In the genomic region with DNA sequence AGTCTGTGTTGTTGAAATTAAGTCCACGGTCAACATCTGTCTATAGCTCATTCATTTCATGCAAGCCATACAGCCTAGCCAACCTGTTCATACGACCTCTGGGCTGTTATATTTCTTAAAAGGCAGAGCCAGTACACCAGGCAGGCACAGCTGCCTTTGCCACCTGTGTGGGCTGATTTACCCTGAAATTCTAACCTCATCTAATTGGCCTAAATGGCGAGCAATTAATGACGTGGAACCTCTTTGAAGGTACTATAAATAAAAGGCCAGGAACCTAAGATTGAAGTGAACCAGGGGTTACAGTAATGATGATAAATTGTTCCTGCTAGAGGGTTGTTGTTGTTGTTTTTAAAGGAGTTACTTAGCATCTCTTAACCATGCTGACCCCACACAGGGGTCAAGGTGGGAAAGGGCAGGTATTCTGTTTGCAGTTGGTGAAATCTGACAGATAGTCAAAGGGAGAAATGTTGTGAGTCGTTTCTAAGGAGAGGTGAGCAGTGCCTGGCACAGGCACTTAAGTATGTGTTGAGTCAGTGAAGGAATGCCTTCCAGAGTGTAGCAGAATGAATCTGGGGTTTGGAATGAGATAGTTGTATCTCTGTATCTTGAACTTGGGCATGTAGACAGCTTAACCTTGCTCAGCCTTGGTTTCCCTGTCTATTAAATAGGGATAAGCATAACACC, we compare ENCODE assay signal across 13 cellular contexts.
DNase-seq lines count a peak whose midpoint lies in the region; ATAC-seq and TF ChIP-seq lines count a peak whose summit lies in the region.
"Had no signal": no experiment of that assay in that cellular context is flagged by ENCODE, and none has a peak within 500 bp of the region (broad histone marks: within the 10 kb centered on the region; RNA-seq: fewer than 3 reads in every experiment).

No MANE protein-coding gene starts in this region.

- H3K9me3 ChIP-seq in mammary epithelial cell (replicated peaks; ENCODE audit: insufficient read depth, low read length): no peaks in the 10 kb centered on the region
- peaks cover 0 to 4% (median 0%) of the 10 kb centered on the region in 12 donors for H3K9me3 ChIP-seq in heart left ventricle
- H3K9me3 ChIP-seq: neutrophil had no signal

- TF ChIP-seq CTCF in mammary epithelial cell (conservative IDR thresholded peaks at IDR 0.05 in 1 of 2, IDR thresholded peaks at IDR 0.05 in 1 of 2; ENCODE audit: extremely low read depth in 1 of 2, insufficient read depth in 1 of 2, low read depth in 1 of 2, low read length in 2 of 2) (no peak), MCF 10A (IDR thresholded peaks at IDR 0.05; ENCODE audit: unreplicated experiment) (no peak), fibroblast of pulmonary artery (IDR thresholded peaks at IDR 0.05; ENCODE audit: low read length, missing control alignments) (no peak), heart left ventricle (IDR thresholded peaks at IDR 0.05) (no peak)

- H3K27me3 ChIP-seq in mammary epithelial cell (ENCODE audit: insufficient read depth, low read length) (peaks cover 12% of the 10 kb centered on the region), heart left ventricle (no peaks in the 10 kb centered on the region)

- in situ Hi-C loops in mammary epithelial cell (cut with MboI; ENCODE audit: low sequenced_read_pairs in 2 of 2): no loop called here

- DNase-seq in mammary epithelial cell: peak; percentile 12
- no peak for DNase-seq in MCF 10A (ENCODE audit: unreplicated experiment)
- DNase-seq in NCI-H69 (lab: John Stamatoyannopoulos, UW): peak; percentile 68
- DNase-seq in fibroblast of pulmonary artery (ENCODE audit: low read depth): peak; percentile 38
- DNase-seq in retina: no peak
- no peak for DNase-seq in heart left ventricle
- DNase-seq: activated naive CD8-positive, alpha-beta T cell treated with anti-CD3 and anti-CD28 coated beads, Interleukin-2, amount 10 ng/mL, durations not matched to agents 7 days and 5 days; Karpas-422; NCI-H526 treated with DMSO at 0.1 percent for 48 hours had no signal

- TF ChIP-seq POLR2A in heart left ventricle (IDR thresholded peaks at IDR 0.05): no peak

- POLR2A ChIA-PET in MCF 10A (lab: Yijun Ruan, JAX): no interaction called here

- CTCF ChIA-PET in mammary epithelial cell (lab: Charles Lee; ENCODE audit: low non-redundant PET) (no interaction called here), MCF 10A (lab: Yijun Ruan, JAX) (no interaction called here)

- no peak overlapping the region for H3K27ac Mint-ChIP-seq in MCF 10A (ENCODE audit: low read depth, unreplicated experiment)
- H3K27ac Mint-ChIP-seq: activated naive CD8-positive, alpha-beta T cell treated with anti-CD3 and anti-CD28 coated beads, Interleukin-2, amount 10 ng/mL, durations not matched to agents 7 days and 5 days; WTC11 had no signal

- H3K4me2 ChIP-seq in mammary epithelial cell (ENCODE audit: insufficient read depth, low read depth, low read length): no peak overlapping the region

- H3K36me3 ChIP-seq in mammary epithelial cell (ENCODE audit: insufficient read depth, low read length) (no peaks in the 10 kb centered on the region), heart left ventricle (no peaks in the 10 kb centered on the region)
- H3K36me3 ChIP-seq: neutrophil had no signal

- H3K4me1 ChIP-seq in mammary epithelial cell (ENCODE audit: insufficient read depth, low read length) (no peaks in the 10 kb centered on the region), heart left ventricle (peaks cover 0 to 3% (median 0%) of the 10 kb centered on the region in 12 donors)

- dilution Hi-C loops in mammary epithelial cell (cut with HindIII; ENCODE audit: low sequenced_read_pairs): no loop called here

- ATAC-seq in GM19397 (IDR thresholded peaks at IDR 0.05; ENCODE audit: unreplicated experiment) (no peak), HG02610 (IDR thresholded peaks at IDR 0.05; ENCODE audit: unreplicated experiment) (no peak), heart left ventricle (no peak)
- ATAC-seq: WTC11 had no signal

- H3K4me3 Mint-ChIP-seq in MCF 10A (ENCODE audit: unreplicated experiment): no peak overlapping the region
- H3K4me3 Mint-ChIP-seq: activated naive CD8-positive, alpha-beta T cell treated with anti-CD3 and anti-CD28 coated beads, Interleukin-2, amount 10 ng/mL, durations not matched to agents 7 days and 5 days; WTC11 had no signal

- H3K4me3 ChIP-seq in mammary epithelial cell (replicated peaks in 1 of 3; ENCODE audit: insufficient read depth in 1 of 3, low read depth in 2 of 3, low read length in 3 of 3) (no peak overlapping the region), fibroblast of pulmonary artery (replicated peaks; ENCODE audit: low read depth, low read length) (no peak overlapping the region), heart left ventricle (no peak overlapping the region)

- no peak overlapping the region for H3K9ac ChIP-seq in mammary epithelial cell (ENCODE audit: insufficient read depth, low read length)

- H3K36me3 Mint-ChIP-seq in MCF 10A (ENCODE audit: insufficient read depth, unreplicated experiment): no peaks in the 10 kb centered on the region
- H3K36me3 Mint-ChIP-seq: activated naive CD8-positive, alpha-beta T cell treated with anti-CD3 and anti-CD28 coated beads, Interleukin-2, amount 10 ng/mL, durations not matched to agents 7 days and 5 days; WTC11 had no signal

- H2AFZ ChIP-seq in mammary epithelial cell (ENCODE audit: low read depth, low read length): no peak overlapping the region

- no peaks in the 10 kb centered on the region for H3K9me3 Mint-ChIP-seq in MCF 10A (ENCODE audit: unreplicated experiment)
- H3K9me3 Mint-ChIP-seq: activated naive CD8-positive, alpha-beta T cell treated with anti-CD3 and anti-CD28 coated beads, Interleukin-2, amount 10 ng/mL, durations not matched to agents 7 days and 5 days; WTC11 had no signal

- 54% methylated on average over 5 of the region's 5 CpGs for WGBS in mammary epithelial cell (ENCODE audit: low coverage, missing lambda C conversion rate)
- 71 to 72% (median 71%) methylated on average over 5 of the region's 5 CpGs for WGBS in heart left ventricle, 4 donors

- intact Hi-C loops in mammary epithelial cell (cut with micrococcal nuclease) (no loop called here), MCF 10A (cut with micrococcal nuclease) (no loop called here), heart left ventricle (cut with DNase I) (no loop called here)

- H3K27ac ChIP-seq in mammary epithelial cell (ENCODE audit: insufficient read depth, low read depth, low read length) (no peak overlapping the region), heart left ventricle (no peak overlapping the region)
- H3K27ac ChIP-seq: neutrophil had no signal

- no peaks in the 10 kb centered on the region for H3K4me1 Mint-ChIP-seq in MCF 10A (ENCODE audit: insufficient read depth, unreplicated experiment)
- H3K4me1 Mint-ChIP-seq: activated naive CD8-positive, alpha-beta T cell treated with anti-CD3 and anti-CD28 coated beads, Interleukin-2, amount 10 ng/mL, durations not matched to agents 7 days and 5 days; WTC11 had no signal

- BruUV-seq in mammary epithelial cell (replicated peaks; lab: Mats Ljungman, UMichigan) (no TSS peak), MCF 10A (replicated peaks; lab: Mats Ljungman, UMichigan) (no TSS peak)

- no peaks in the 10 kb centered on the region for H4K20me1 ChIP-seq in mammary epithelial cell (ENCODE audit: insufficient read depth, low read length)

- H3K79me2 ChIP-seq in mammary epithelial cell (ENCODE audit: insufficient read depth, low read length): no peaks in the 10 kb centered on the region

- peaks cover 31% of the 10 kb centered on the region for H3K27me3 Mint-ChIP-seq in MCF 10A (ENCODE audit: insufficient read depth, unreplicated experiment)
- H3K27me3 Mint-ChIP-seq: activated naive CD8-positive, alpha-beta T cell treated with anti-CD3 and anti-CD28 coated beads, Interleukin-2, amount 10 ng/mL, durations not matched to agents 7 days and 5 days had no signal

Comparison
In these comparisons a context has a peak if more than half of its experiments do, and no peak if none do; other contexts are left out.
1. DNase-seq: peak in mammary epithelial cell (single experiment), NCI-H69 (single experiment) and fibroblast of pulmonary artery (single experiment); none in MCF 10A (single experiment), retina (single experiment) and heart left ventricle (0 of 5).